31 cellular contexts compared by ENCODE assay signal in genomic region chr18:22446325-22446724, GRCh38. TPM values are rescaled to one million over a fixed set of nuclear protein-coding genes. Genes with fewer than 3 reads are reported as not detected.
"Had no signal": no experiment of that assay in that cellular context is flagged by ENCODE, and none has a peak within 500 bp of the region (broad histone marks: within the 10 kb centered on the region; RNA-seq: fewer than 3 reads in every experiment).

No MANE protein-coding gene starts in this region.

- H3K4me1 Mint-ChIP-seq: naive thymus-derived CD4-positive, alpha-beta T cell; stimulated activated effector memory CD8-positive, alpha-beta T cell treated with anti-CD3 and anti-CD28 coated beads, Interleukin-12 subunit alpha, Interleukin-12 subunit beta, amount 100 ng/mL, for 72 hours had no signal

- H3K79me2 ChIP-seq: hepatocyte had no signal

- H3K9me3 Mint-ChIP-seq: stimulated activated effector memory CD8-positive, alpha-beta T cell treated with anti-CD3 and anti-CD28 coated beads, Interleukin-12 subunit alpha, Interleukin-12 subunit beta, amount 100 ng/mL, for 72 hours had no signal

- H3K36me3 ChIP-seq: left ventricle myocardium inferior, ovary, right atrium auricular region, sigmoid colon, spleen, suprapubic skin, thoracic aorta, tibial artery, upper lobe of right lung had no signal

- H3K9me3 ChIP-seq: ovary, upper lobe of right lung had no signal

- H3K27ac ChIP-seq: hepatocyte, left ventricle myocardium inferior, ovary, right atrium auricular region, sigmoid colon, suprapubic skin, thoracic aorta, tibial artery, upper lobe of right lung had no signal

- H2AFZ ChIP-seq: hepatocyte had no signal

- H3K27ac Mint-ChIP-seq: naive thymus-derived CD4-positive, alpha-beta T cell; natural killer cell treated with Interleukin-12 subunit alpha and Interleukin-12 subunit beta and Interleukin-15 and Interleukin-18, amount 100 ng/mL, for 72 hours; progenitor cell of endocrine pancreas; stimulated activated effector memory CD8-positive, alpha-beta T cell treated with anti-CD3 and anti-CD28 coated beads, Interleukin-12 subunit alpha, Interleukin-12 subunit beta, amount 100 ng/mL, for 72 hours; stimulated activated naive CD8-positive, alpha-beta T cell treated with anti-CD3 and anti-CD28 coated beads, Interleukin-15, Interleukin-2, amounts not matched to agents 100 ng/mL and 50 ng/mL, for 24 hours had no signal

- FAIRE-seq: small intestine, urothelium cell line had no signal

- H3K27me3 ChIP-seq: hepatocyte, ovary, right atrium auricular region, sigmoid colon, spleen, suprapubic skin, tibial artery, upper lobe of right lung had no signal

- H3K4me2 ChIP-seq: hepatocyte had no signal

- H3K4me1 ChIP-seq: left ventricle myocardium inferior, right atrium auricular region, suprapubic skin, tibial artery, upper lobe of right lung had no signal

- H3K4me3 ChIP-seq: hepatocyte, left ventricle myocardium inferior, lung, mucosa of descending colon, ovary, right atrium auricular region, sigmoid colon, spleen, suprapubic skin, thoracic aorta, tibial artery, upper lobe of right lung had no signal

- H3K4me3 Mint-ChIP-seq: naive thymus-derived CD4-positive, alpha-beta T cell; natural killer cell treated with Interleukin-12 subunit alpha and Interleukin-12 subunit beta and Interleukin-15 and Interleukin-18, amount 100 ng/mL, for 72 hours; stimulated activated effector memory CD8-positive, alpha-beta T cell treated with anti-CD3 and anti-CD28 coated beads, Interleukin-12 subunit alpha, Interleukin-12 subunit beta, amount 100 ng/mL, for 72 hours; stimulated activated naive CD8-positive, alpha-beta T cell treated with anti-CD3 and anti-CD28 coated beads, Interleukin-15, Interleukin-2, amounts not matched to agents 100 ng/mL and 50 ng/mL, for 24 hours had no signal

- H3K36me3 Mint-ChIP-seq: naive thymus-derived CD4-positive, alpha-beta T cell; stimulated activated effector memory CD8-positive, alpha-beta T cell treated with anti-CD3 and anti-CD28 coated beads, Interleukin-12 subunit alpha, Interleukin-12 subunit beta, amount 100 ng/mL, for 72 hours had no signal

- H3K27me3 Mint-ChIP-seq: progenitor cell of endocrine pancreas had no signal

- DNase-seq: islet precursor cell; left ventricle myocardium inferior; mesendoderm; midbrain; mucosa of descending colon; naive thymus-derived CD4-positive, alpha-beta T cell; ovary; sigmoid colon; spleen; stimulated activated CD4-positive, alpha-beta T cell treated with anti-CD3 and anti-CD28 coated beads, Interleukin-4, amount 100 ng/mL, for 24 hours; stimulated activated naive CD4-positive, alpha-beta T cell; tibial artery; trophoblast cell; upper lobe of right lung had no signal

- ATAC-seq: naive thymus-derived CD4-positive, alpha-beta T cell; natural killer cell treated with Interleukin-12 subunit alpha and Interleukin-12 subunit beta and Interleukin-15 and Interleukin-18, amount 100 ng/mL, for 72 hours; stimulated activated effector memory CD8-positive, alpha-beta T cell treated with anti-CD3 and anti-CD28 coated beads, Interleukin-12 subunit alpha, Interleukin-12 subunit beta, amount 100 ng/mL, for 72 hours; upper lobe of right lung had no signal

RNA-seq across cellular contexts. Expression of gene CTAGE1, which starts 28.6 kb away (rescaled TPM):
- total RNA-seq: kidney epithelial cell; left ventricle myocardium inferior; lower leg skin; mucosa of descending colon; naive thymus-derived CD4-positive, alpha-beta T cell; natural killer cell treated with Interleukin-12 subunit alpha and Interleukin-12 subunit beta and Interleukin-15 and Interleukin-18, amount 100 ng/mL, for 72 hours; omental fat pad; ovary; progenitor cell of endocrine pancreas; pulmonary artery endothelial cell; sigmoid colon; spleen; subcutaneous adipose tissue; suprapubic skin; thoracic aorta; upper lobe of right lung had no signal
- polyA plus RNA-seq: hepatocyte; lung; naive thymus-derived CD4-positive, alpha-beta T cell; neural cell; ovary; sigmoid colon; small intestine; spleen had no signal
